Comparison of ENCODE assay signal across 18 cellular contexts in genomic region chr3:186955898-186956696, GRCh38. TPM values are rescaled to one million over a fixed set of nuclear protein-coding genes. Genes with fewer than 3 reads are reported as not detected.
DNase-seq lines count a peak whose midpoint lies in the region; ATAC-seq and TF ChIP-seq lines count a peak whose summit lies in the region.
"Had no signal": no experiment of that assay in that cellular context is flagged by ENCODE, and none has a peak within 500 bp of the region (broad histone marks: within the 10 kb centered on the region; RNA-seq: fewer than 3 reads in every experiment).

No MANE protein-coding gene starts in this region.

- CTCF ChIA-PET in activated CD4-positive, alpha-beta T cell treated with anti-CD3 and anti-CD28 coated beads, Interleukin-2, amount 10 ng/mL, durations not matched to agents 7 days and 5 days (lab: Charles Lee): no interaction called here

- H3K27me3 Mint-ChIP-seq in central memory CD8-positive, alpha-beta T cell: no peaks in the 10 kb centered on the region
- H3K27me3 Mint-ChIP-seq in activated CD4-positive, alpha-beta T cell treated with anti-CD3 and anti-CD28 coated beads, Interleukin-2, amount 10 ng/mL, durations not matched to agents 7 days and 5 days: no peaks in the 10 kb centered on the region

- intact Hi-C loops in Right ventricle myocardium superior (cut with DNase I) (no loop called here), Right ventricle myocardium inferior (cut with DNase I) (no loop called here), aorta (cut with DNase I) (no loop called here)

- 59 to 70% methylated on average over 9 of the region's 9 CpGs for WGBS in lung, 2 donors
- WGBS in aorta, 2 donors: 19 to 28% methylated on average over 9 of the region's 9 CpGs

- H3K9me3 ChIP-seq in lung (ENCODE audit: control insufficient read depth in 2 of 2, insufficient read depth in 1 of 2, low read length in 1 of 2) (no peaks in the 10 kb centered on the region), aorta (ENCODE audit: control insufficient read depth, low read length) (no peaks in the 10 kb centered on the region)
- H3K9me3 ChIP-seq: colonic mucosa, esophagus squamous epithelium, SK-N-SH, vagina had no signal

- peaks cover 18% of the 10 kb centered on the region for H3K36me3 Mint-ChIP-seq in central memory CD8-positive, alpha-beta T cell (ENCODE audit: insufficient read depth)
- H3K36me3 Mint-ChIP-seq in activated CD4-positive, alpha-beta T cell treated with anti-CD3 and anti-CD28 coated beads, Interleukin-2, amount 10 ng/mL, durations not matched to agents 7 days and 5 days (ENCODE audit: low read depth): peaks cover 66% of the 10 kb centered on the region

- H3K9me3 Mint-ChIP-seq in central memory CD8-positive, alpha-beta T cell: no peaks in the 10 kb centered on the region
- peaks cover 13% of the 10 kb centered on the region for H3K9me3 Mint-ChIP-seq in activated CD4-positive, alpha-beta T cell treated with anti-CD3 and anti-CD28 coated beads, Interleukin-2, amount 10 ng/mL, durations not matched to agents 7 days and 5 days

- peaks cover 7 to 23% of the 10 kb centered on the region in 2 donors for H3K4me1 ChIP-seq in lung (ENCODE audit: control insufficient read depth in 2 of 2, insufficient read depth in 2 of 2, low read length in 2 of 2)
- H3K4me1 ChIP-seq in aorta (ENCODE audit: control insufficient read depth in 1 of 2, insufficient read depth in 2 of 2, low read length in 2 of 2): peaks cover 4 to 14% of the 10 kb centered on the region in 2 donors
- H3K4me1 ChIP-seq: colonic mucosa, neural progenitor cell had no signal

- H3K4me3 Mint-ChIP-seq in central memory CD8-positive, alpha-beta T cell: peak overlapping the region; percentile 4
- H3K4me3 Mint-ChIP-seq in activated CD4-positive, alpha-beta T cell treated with anti-CD3 and anti-CD28 coated beads, Interleukin-2, amount 10 ng/mL, durations not matched to agents 7 days and 5 days: no peak overlapping the region
- H3K4me3 Mint-ChIP-seq: neural progenitor cell had no signal

- H3K4me3 ChIP-seq in lung: no peak overlapping the region
- H3K4me3 ChIP-seq in aorta (ENCODE audit: low read length in 2 of 2): no peak overlapping the region
- H3K4me3 ChIP-seq: colonic mucosa, esophagus squamous epithelium, neural progenitor cell, vagina had no signal

- no peak for DNase-seq in Right ventricle myocardium superior
- no peak for DNase-seq in Right ventricle myocardium inferior (ENCODE audit: missing footprints)
- DNase-seq in central memory CD8-positive, alpha-beta T cell (ENCODE audit: low spot score in 2 of 2): no peak
- no peak for DNase-seq in lung (ENCODE audit: low spot score)
- no peak for DNase-seq in aorta
- no peak for DNase-seq in omental fat pad (ENCODE audit: low spot score)
- DNase-seq in activated CD4-positive, alpha-beta T cell treated with anti-CD3 and anti-CD28 coated beads, Interleukin-2, amount 10 ng/mL, durations not matched to agents 7 days and 5 days: no peak
- DNase-seq in DMS153 treated with DMSO at 0.1 percent for 48 hours (lab: John Stamatoyannopoulos, UW; ENCODE audit: unreplicated experiment): no peak
- DNase-seq: colonic mucosa; DMS 273 treated with DMSO at 0.1 percent for 48 hours; esophagus squamous epithelium; left colon; NCI-H1105; NCI-H2227 treated with DMSO at 0.1 percent for 48 hours; SK-N-SH; stimulated activated CD4-positive, alpha-beta T cell treated with anti-CD3 and anti-CD28 coated beads, Interleukin-4, amount 100 ng/mL, for 4 hours had no signal

- H3K27ac Mint-ChIP-seq in central memory CD8-positive, alpha-beta T cell (ENCODE audit: low read depth): peak overlapping the region; percentile 88
- H3K27ac Mint-ChIP-seq in activated CD4-positive, alpha-beta T cell treated with anti-CD3 and anti-CD28 coated beads, Interleukin-2, amount 10 ng/mL, durations not matched to agents 7 days and 5 days: no peak overlapping the region
- H3K27ac Mint-ChIP-seq: neural progenitor cell had no signal

- peak; percentile 24 for ATAC-seq in Right ventricle myocardium superior (ENCODE audit: poor library complexity)
- ATAC-seq in Right ventricle myocardium inferior: no peak
- peak; percentile 68 for ATAC-seq in central memory CD8-positive, alpha-beta T cell (replicated peaks; ENCODE audit: extremely low read depth, poor library complexity, severe bottlenecking)
- ATAC-seq in lung (ENCODE audit: insufficient read depth, low FRiP score): no peak
- ATAC-seq in aorta (ENCODE audit: low FRiP score): no peak
- ATAC-seq in omental fat pad (ENCODE audit: low FRiP score): no peak
- ATAC-seq: left colon had no signal

- no peak for TF ChIP-seq CTCF in lung (IDR thresholded peaks at IDR 0.05; ENCODE audit: control extremely low read depth, extremely low read depth)
- no peak for TF ChIP-seq CTCF in omental fat pad (IDR thresholded peaks at IDR 0.05)

- no peaks in the 10 kb centered on the region for H3K36me3 ChIP-seq in lung (ENCODE audit: control insufficient read depth in 2 of 2, insufficient read depth in 2 of 2, low read length in 2 of 2)
- no peaks in the 10 kb centered on the region for H3K36me3 ChIP-seq in aorta (ENCODE audit: control insufficient read depth in 1 of 2, insufficient read depth in 2 of 2, low read length in 1 of 2)
- H3K36me3 ChIP-seq: colonic mucosa, esophagus squamous epithelium, neural progenitor cell, vagina had no signal

- H3K4me1 Mint-ChIP-seq in central memory CD8-positive, alpha-beta T cell: peaks cover 92% of the 10 kb centered on the region
- H3K4me1 Mint-ChIP-seq in activated CD4-positive, alpha-beta T cell treated with anti-CD3 and anti-CD28 coated beads, Interleukin-2, amount 10 ng/mL, durations not matched to agents 7 days and 5 days: peaks cover 65% of the 10 kb centered on the region

- no peaks in the 10 kb centered on the region for H3K27me3 ChIP-seq in lung (ENCODE audit: control insufficient read depth, insufficient read depth)
- H3K27me3 ChIP-seq in aorta (ENCODE audit: control insufficient read depth in 1 of 2, insufficient read depth in 2 of 2, low read length in 1 of 2): no peaks in the 10 kb centered on the region
- H3K27me3 ChIP-seq: colonic mucosa, esophagus squamous epithelium, neural progenitor cell, vagina had no signal

- H3K27ac ChIP-seq in lung (ENCODE audit: low read depth in 1 of 2, low read length in 1 of 2) (peak overlapping the region; percentile 17 to 33), aorta (ENCODE audit: low read depth in 1 of 2, low read length in 2 of 2) (peak overlapping the region; percentile 69 to 86)
- H3K27ac ChIP-seq: colonic mucosa, esophagus squamous epithelium, neural progenitor cell, vagina had no signal

- POLR2A ChIA-PET in activated CD4-positive, alpha-beta T cell treated with anti-CD3 and anti-CD28 coated beads, Interleukin-2, amount 10 ng/mL, durations not matched to agents 7 days and 5 days (lab: Charles Lee): no interaction called here

RNA-seq across cellular contexts. Expression of gene ST6GAL1, which starts 25.8 kb away (rescaled TPM):
- 67.4 TPM for total RNA-seq in Right ventricle myocardium superior
- 77.1 TPM for total RNA-seq in Right ventricle myocardium inferior
- total RNA-seq in lung: 100 to 1,000 TPM in 1 of 2 donors, 10 to 100 TPM in 1; 89.5 to 113 TPM
- 10 to 100 TPM; 15.1 to 31.4 TPM for polyA plus RNA-seq in lung
- 100 to 1,000 TPM in 1 of 2 donors, 10 to 100 TPM in 1; 80.3 to 140 TPM for total RNA-seq in aorta
- 10 to 100 TPM; 11.8 to 20.5 TPM for polyA plus RNA-seq in aorta
- 100 to 1,000 TPM in 1 of 4 donors, 10 to 100 TPM in 3; 51.3 to 113 (median 65.5) TPM for total RNA-seq in omental fat pad
- total RNA-seq in activated CD4-positive, alpha-beta T cell treated with anti-CD3 and anti-CD28 coated beads, Interleukin-2, amount 10 ng/mL, durations not matched to agents 7 days and 5 days: 100 to 1,000 TPM; 145 to 183 TPM

Comparison
In these comparisons a context has a peak if more than half of its experiments do, and no peak if none do; other contexts are left out.
1. ATAC-seq: peak in Right ventricle myocardium superior (single experiment) and central memory CD8-positive, alpha-beta T cell (single experiment); none in Right ventricle myocardium inferior (single experiment), lung (single experiment), aorta (single experiment) and omental fat pad (single experiment).